Comparison of ENCODE assay signal across 14 cellular contexts in the genomic region with DNA sequence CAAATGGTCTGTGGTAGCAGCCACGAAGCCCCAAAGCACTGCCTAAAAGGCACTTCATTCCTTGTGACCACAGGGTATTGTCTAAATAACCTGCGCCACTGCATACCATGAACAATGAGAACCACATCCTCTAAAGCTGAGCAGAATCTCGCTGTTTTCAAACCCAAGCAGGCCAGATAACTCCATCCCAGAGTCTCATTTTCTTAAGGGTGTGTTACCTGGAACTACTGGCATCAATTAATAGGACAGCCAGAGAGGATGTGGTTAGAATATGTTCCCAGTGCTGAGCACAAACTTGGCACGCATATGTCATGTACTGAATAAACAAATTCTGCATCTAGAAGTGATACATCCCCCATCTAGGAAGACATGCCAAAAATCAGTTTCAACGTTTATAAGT. TPM values are rescaled to one million over a fixed set of nuclear protein-coding genes. Genes with fewer than 3 reads are reported as not detected.
DNase-seq lines count a peak whose midpoint lies in the region; ATAC-seq and TF ChIP-seq lines count a peak whose summit lies in the region.
"Had no signal": no experiment of that assay in that cellular context is flagged by ENCODE, and none has a peak within 500 bp of the region (broad histone marks: within the 10 kb centered on the region; RNA-seq: fewer than 3 reads in every experiment).

No MANE protein-coding gene starts in this region.

- no peak for DNase-seq in DND-41
- peak; percentile 73 for DNase-seq in HT1080 (ENCODE audit: low read depth)
- DNase-seq in activated naive CD8-positive, alpha-beta T cell treated with anti-CD3 and anti-CD28 coated beads for 36 hours: no peak
- DNase-seq in hepatic stellate cell (ENCODE audit: low spot score): peak; percentile 15
- DNase-seq in COLO668 (lab: John Stamatoyannopoulos, UW; ENCODE audit: unreplicated experiment): no peak
- DNase-seq in NCI-H524 (lab: John Stamatoyannopoulos, UW): no peak
- DNase-seq: H9, MM.1S, NCI-H2081, NCI-H82, stomach had no signal

- peaks cover 25% of the 10 kb centered on the region for H3K36me3 Mint-ChIP-seq in activated naive CD8-positive, alpha-beta T cell treated with anti-CD3 and anti-CD28 coated beads for 36 hours

- peak overlapping the region; percentile 51 for H3K27ac Mint-ChIP-seq in activated naive CD8-positive, alpha-beta T cell treated with anti-CD3 and anti-CD28 coated beads for 36 hours
- H3K27ac Mint-ChIP-seq: H9 had no signal

- H3K4me2 ChIP-seq in DND-41 (ENCODE audit: insufficient read depth, low read length): no peak overlapping the region

- peaks cover 41% of the 10 kb centered on the region for H3K4me1 Mint-ChIP-seq in activated naive CD8-positive, alpha-beta T cell treated with anti-CD3 and anti-CD28 coated beads for 36 hours

- H3K27ac ChIP-seq in DND-41 (ENCODE audit: low read length): no peak overlapping the region
- H3K27ac ChIP-seq: C4-2B, stomach had no signal

- H3K4me3 Mint-ChIP-seq in activated naive CD8-positive, alpha-beta T cell treated with anti-CD3 and anti-CD28 coated beads for 36 hours: no peak overlapping the region
- H3K4me3 Mint-ChIP-seq: H9 had no signal

- H3K36me3 ChIP-seq in DND-41 (ENCODE audit: insufficient read depth, low read length): peaks cover 59% of the 10 kb centered on the region

- no peak overlapping the region for H2AFZ ChIP-seq in DND-41 (ENCODE audit: low read depth, low read length)

- no peaks in the 10 kb centered on the region for H3K27me3 ChIP-seq in DND-41 (ENCODE audit: insufficient read depth, low read length, poor library complexity)
- H3K27me3 ChIP-seq: stomach had no signal

- ATAC-seq in DND-41 (ENCODE audit: insufficient read depth, low read depth) (peak; percentile 62), GM21825 (IDR thresholded peaks at IDR 0.05; ENCODE audit: unreplicated experiment) (no peak), HG03159 (IDR thresholded peaks at IDR 0.05; ENCODE audit: unreplicated experiment) (no peak)

- peaks cover 30% of the 10 kb centered on the region for H3K79me2 ChIP-seq in DND-41 (ENCODE audit: insufficient read depth, low read length)

- H3K9me3 Mint-ChIP-seq in activated naive CD8-positive, alpha-beta T cell treated with anti-CD3 and anti-CD28 coated beads for 36 hours: no peaks in the 10 kb centered on the region
- H3K9me3 Mint-ChIP-seq: H9 had no signal

- no peak for TF ChIP-seq CTCF in DND-41 (IDR thresholded peaks at IDR 0.05; ENCODE audit: borderline replicate concordance, extremely low read depth, low read length, poor library complexity, severe bottlenecking)

- H3K27me3 Mint-ChIP-seq in activated naive CD8-positive, alpha-beta T cell treated with anti-CD3 and anti-CD28 coated beads for 36 hours: no peaks in the 10 kb centered on the region

- no peaks in the 10 kb centered on the region for H3K4me1 ChIP-seq in DND-41 (ENCODE audit: insufficient read depth, low read length)

- H3K9ac ChIP-seq in DND-41 (ENCODE audit: low read depth, low read length): no peak overlapping the region

- H3K4me3 ChIP-seq in DND-41 (ENCODE audit: low read depth in 1 of 2, low read length in 2 of 2): no peak overlapping the region
- H3K4me3 ChIP-seq: stomach had no signal

- peaks cover 3% of the 10 kb centered on the region; the same call in 1 of the 2 replicates for H4K20me1 ChIP-seq in DND-41 (ENCODE audit: insufficient read depth, low read length)

- no peaks in the 10 kb centered on the region for H3K9me3 ChIP-seq in DND-41 (ENCODE audit: insufficient read depth, low read length, severe bottlenecking)
- H3K9me3 ChIP-seq: stomach had no signal

RNA-seq across cellular contexts. Expression of gene VPS4B, which starts 13.0 kb away (rescaled TPM):
- 42.9 and 46.2 TPM in 2 replicates for total RNA-seq in HT1080 (2014; rRNA removed; shearing (Covaris generic))
- 37.3 and 45.1 TPM in 2 replicates for polyA plus RNA-seq in HT1080 (2015; cell fraction: cytosol; rRNA removed)
- polyA plus RNA-seq in HT1080 (2015; cell fraction: nucleus; rRNA removed): 50.6 and 54.1 TPM in 2 replicates
- total RNA-seq in activated naive CD8-positive, alpha-beta T cell treated with anti-CD3 and anti-CD28 coated beads for 36 hours: 10 to 100 TPM; 43.3 to 47.3 TPM

RNA-seq across cellular contexts. Expression of gene KDSR, which starts 42.3 kb away (rescaled TPM):
- total RNA-seq in HT1080 (2014; rRNA removed; shearing (Covaris generic)): 54.7 and 80.6 TPM in 2 replicates
- 88.2 and 105 TPM in 2 replicates for polyA plus RNA-seq in HT1080 (2015; cell fraction: cytosol; rRNA removed)
- polyA plus RNA-seq in HT1080 (2015; cell fraction: nucleus; rRNA removed): 60.3 and 62.6 TPM in 2 replicates
- 10 to 100 TPM; 50.5 to 55.8 TPM for total RNA-seq in activated naive CD8-positive, alpha-beta T cell treated with anti-CD3 and anti-CD28 coated beads for 36 hours

Comparison
In these comparisons a context has a peak if more than half of its experiments do, and no peak if none do; other contexts are left out.
1. DNase-seq: peak in HT1080 (single experiment) and hepatic stellate cell (single experiment); none in DND-41 (single experiment), activated naive CD8-positive, alpha-beta T cell treated with anti-CD3 and anti-CD28 coated beads for 36 hours (single experiment), COLO668 (single experiment) and NCI-H524 (0 of 2).